25 cellular contexts compared by ENCODE assay signal in the genomic region with DNA sequence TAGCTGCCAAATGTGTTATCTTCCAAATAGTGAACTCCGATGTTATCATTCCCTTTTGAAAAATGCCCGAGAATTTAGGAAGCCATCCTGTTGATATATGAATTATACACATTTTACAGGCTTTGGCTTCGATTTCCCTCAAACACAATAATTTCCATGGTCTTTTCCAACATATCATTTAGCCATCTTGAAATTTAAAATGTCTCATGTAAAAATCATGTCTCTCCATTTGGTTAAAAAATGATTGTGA.
"Had no signal": no experiment of that assay in that cellular context is flagged by ENCODE, and none has a peak within 500 bp of the region (broad histone marks: within the 10 kb centered on the region; RNA-seq: fewer than 3 reads in every experiment).

No MANE protein-coding gene starts in this region.

- H3K27ac ChIP-seq: foreskin keratinocyte, gastroesophageal sphincter, hepatocyte, prostate gland, right atrium auricular region, testis, tibial artery had no signal

- H3K79me2 ChIP-seq: hepatocyte had no signal

- DNase-seq: cortex of kidney; effector memory CD8-positive, alpha-beta T cell; foreskin keratinocyte; heart left ventricle; kidney; naive thymus-derived CD4-positive, alpha-beta T cell; nephron progenitor cell; nucleus accumbens; stimulated activated CD4-positive, alpha-beta T cell treated with anti-CD3 and anti-CD28 coated beads, Interleukin-12 subunit alpha, Interleukin-12 subunit beta, amount 100 ng/mL, for 4 hours; stimulated activated CD4-positive, alpha-beta T cell treated with anti-CD3 and anti-CD28 coated beads, Interleukin-1b, Interleukin-23, amount 100 ng/mL, for 48 hours; stimulated activated CD4-positive, alpha-beta T cell treated with anti-CD3 and anti-CD28 coated beads, Interleukin-4, amount 100 ng/mL, for 1 hour; stimulated activated CD8-positive, alpha-beta memory T cell treated with anti-CD3 and anti-CD28 coated beads, Interleukin-4, amount 100 ng/mL, for 48 hours; stimulated activated naive CD4-positive, alpha-beta T cell; stimulated activated naive CD8-positive, alpha-beta T cell treated with anti-CD3 and anti-CD28 coated beads, Interleukin-15, amount 100 ng/mL, for 72 hours; testis; tibial artery had no signal

- H3K9me3 Mint-ChIP-seq: effector memory CD8-positive, alpha-beta T cell; mesothelial cell of epicardium; naive thymus-derived CD4-positive, alpha-beta T cell; nephron progenitor cell; stimulated activated naive CD8-positive, alpha-beta T cell treated with anti-CD3 and anti-CD28 coated beads, Interleukin-15, amount 100 ng/mL, for 72 hours; type B pancreatic cell had no signal

- H3K4me1 Mint-ChIP-seq: memory B cell; naive thymus-derived CD4-positive, alpha-beta T cell; stimulated activated naive CD8-positive, alpha-beta T cell treated with anti-CD3 and anti-CD28 coated beads, Interleukin-15, amount 100 ng/mL, for 72 hours had no signal

- H3K4me1 ChIP-seq: foreskin keratinocyte, gastroesophageal sphincter, prostate gland, testis, tibial artery had no signal

- H3K27ac Mint-ChIP-seq: effector memory CD8-positive, alpha-beta T cell; memory B cell; mesothelial cell of epicardium; naive thymus-derived CD4-positive, alpha-beta T cell; nephron progenitor cell; stimulated activated naive CD8-positive, alpha-beta T cell treated with anti-CD3 and anti-CD28 coated beads, Interleukin-15, amount 100 ng/mL, for 72 hours; type B pancreatic cell had no signal

- H3K36me3 Mint-ChIP-seq: memory B cell; mesothelial cell of epicardium; naive thymus-derived CD4-positive, alpha-beta T cell had no signal

- H3K4me3 ChIP-seq: gastroesophageal sphincter, hepatocyte, lung, prostate gland, right atrium auricular region, smooth muscle cell, testis, tibial artery had no signal

- H3K4me2 ChIP-seq: hepatocyte, smooth muscle cell had no signal

- H3K9me3 ChIP-seq: gastroesophageal sphincter, heart left ventricle, prostate gland, right atrium auricular region, testis, tibial artery had no signal

- H2AFZ ChIP-seq: hepatocyte had no signal

- H3K36me3 ChIP-seq: gastroesophageal sphincter, heart left ventricle, prostate gland, right atrium auricular region, tibial artery had no signal

- H3K4me3 Mint-ChIP-seq: effector memory CD8-positive, alpha-beta T cell; memory B cell; mesothelial cell of epicardium; naive thymus-derived CD4-positive, alpha-beta T cell; nephron progenitor cell; stimulated activated naive CD8-positive, alpha-beta T cell treated with anti-CD3 and anti-CD28 coated beads, Interleukin-15, amount 100 ng/mL, for 72 hours; type B pancreatic cell had no signal

- H3K27me3 Mint-ChIP-seq: effector memory CD8-positive, alpha-beta T cell; stimulated activated naive CD8-positive, alpha-beta T cell treated with anti-CD3 and anti-CD28 coated beads, Interleukin-15, amount 100 ng/mL, for 72 hours; type B pancreatic cell had no signal

- H3K27me3 ChIP-seq: foreskin keratinocyte, gastroesophageal sphincter, heart left ventricle, hepatocyte, right atrium auricular region, testis, tibial artery had no signal
